Comparison of ENCODE assay signal across 1 cellular context in the genomic region with DNA sequence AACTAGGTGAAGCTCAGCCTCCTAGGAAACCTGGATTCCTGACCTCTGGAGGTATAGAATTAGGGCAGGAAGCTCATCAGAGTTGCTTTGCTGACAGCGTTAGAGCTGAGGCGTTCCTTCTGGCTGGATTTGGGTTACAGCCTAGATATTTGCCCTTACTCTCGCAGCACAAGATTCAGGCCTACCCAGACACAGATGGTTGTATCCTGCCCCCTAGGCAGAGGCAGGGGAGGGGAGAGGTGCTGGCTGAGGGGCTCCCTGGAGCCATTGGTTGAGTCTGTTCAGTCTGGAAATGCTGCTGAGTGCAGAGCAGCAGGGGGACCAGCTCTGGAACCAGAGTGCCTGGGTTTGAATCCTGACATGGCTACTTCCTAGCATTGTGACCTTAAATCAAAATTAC.
TF ChIP-seq lines count a peak whose summit lies in the region.

No MANE protein-coding gene starts in this region.

TF ChIP-seq in K562, 482 proteins besides CTCF, POLR2A, EP300 and RAD21 (continued from another document):
- TF ChIP-seq, protein P1, sequence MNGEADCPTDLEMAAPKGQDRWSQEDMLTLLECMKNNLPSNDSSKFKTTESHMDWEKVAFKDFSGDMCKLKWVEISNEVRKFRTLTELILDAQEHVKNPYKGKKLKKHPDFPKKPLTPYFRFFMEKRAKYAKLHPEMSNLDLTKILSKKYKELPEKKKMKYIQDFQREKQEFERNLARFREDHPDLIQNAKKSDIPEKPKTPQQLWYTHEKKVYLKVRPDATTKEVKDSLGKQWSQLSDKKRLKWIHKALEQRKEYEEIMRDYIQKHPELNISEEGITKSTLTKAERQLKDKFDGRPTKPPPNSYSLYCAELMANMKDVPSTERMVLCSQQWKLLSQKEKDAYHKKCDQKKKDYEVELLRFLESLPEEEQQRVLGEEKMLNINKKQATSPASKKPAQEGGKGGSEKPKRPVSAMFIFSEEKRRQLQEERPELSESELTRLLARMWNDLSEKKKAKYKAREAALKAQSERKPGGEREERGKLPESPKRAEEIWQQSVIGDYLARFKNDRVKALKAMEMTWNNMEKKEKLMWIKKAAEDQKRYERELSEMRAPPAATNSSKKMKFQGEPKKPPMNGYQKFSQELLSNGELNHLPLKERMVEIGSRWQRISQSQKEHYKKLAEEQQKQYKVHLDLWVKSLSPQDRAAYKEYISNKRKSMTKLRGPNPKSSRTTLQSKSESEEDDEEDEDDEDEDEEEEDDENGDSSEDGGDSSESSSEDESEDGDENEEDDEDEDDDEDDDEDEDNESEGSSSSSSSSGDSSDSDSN (IDR thresholded peaks at IDR 0.05; ENCODE audit: borderline replicate concordance in 1 of 2, low read depth in 2 of 2, low read length in 2 of 2) = no peak
- no peak for TF ChIP-seq PHF21A (IDR thresholded peaks at IDR 0.05; ENCODE audit: borderline replicate concordance, low read depth)
- TF ChIP-seq, protein P2, sequence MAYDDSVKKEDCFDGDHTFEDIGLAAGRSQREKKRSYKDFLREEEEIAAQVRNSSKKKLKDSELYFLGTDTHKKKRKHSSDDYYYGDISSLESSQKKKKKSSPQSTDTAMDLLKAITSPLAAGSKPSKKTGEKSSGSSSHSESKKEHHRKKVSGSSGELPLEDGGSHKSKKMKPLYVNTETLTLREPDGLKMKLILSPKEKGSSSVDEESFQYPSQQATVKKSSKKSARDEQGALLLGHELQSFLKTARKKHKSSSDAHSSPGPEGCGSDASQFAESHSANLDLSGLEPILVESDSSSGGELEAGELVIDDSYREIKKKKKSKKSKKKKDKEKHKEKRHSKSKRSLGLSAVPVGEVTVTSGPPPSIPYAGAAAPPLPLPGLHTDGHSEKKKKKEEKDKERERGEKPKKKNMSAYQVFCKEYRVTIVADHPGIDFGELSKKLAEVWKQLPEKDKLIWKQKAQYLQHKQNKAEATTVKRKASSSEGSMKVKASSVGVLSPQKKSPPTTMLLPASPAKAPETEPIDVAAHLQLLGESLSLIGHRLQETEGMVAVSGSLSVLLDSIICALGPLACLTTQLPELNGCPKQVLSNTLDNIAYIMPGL (CRISPR knock-in tag; IDR thresholded peaks at IDR 0.05) = no peak
- no peak for TF ChIP-seq HLTF (IDR thresholded peaks at IDR 0.05)
- TF ChIP-seq NR4A1 (CRISPR knock-in tag; IDR thresholded peaks at IDR 0.05) = no peak
- no peak for TF ChIP-seq NR4A1 (tag; IDR thresholded peaks at IDR 0.05)
TF ChIP-seq in K562: peak in this region for 0.
